ENCODE assay signal across 20 cellular contexts in genomic region chr1:35575401-35575958, GRCh38. TPM values are rescaled to one million over a fixed set of nuclear protein-coding genes. Genes with fewer than 3 reads are reported as not detected.
DNase-seq lines count a peak whose midpoint lies in the region; ATAC-seq, FAIRE-seq and TF ChIP-seq lines count a peak whose summit lies in the region.
"Had no signal": no experiment of that assay in that cellular context is flagged by ENCODE, and none has a peak within 500 bp of the region (broad histone marks: within the 10 kb centered on the region; RNA-seq: fewer than 3 reads in every experiment).

No MANE protein-coding gene starts in this region.

- no peak for FAIRE-seq in astrocyte (lab: Jason Lieb, UNC)
- FAIRE-seq: GM19239 had no signal

- H3K9ac ChIP-seq in BLaER1 (no peak overlapping the region), astrocyte (ENCODE audit: low read length) (no peak overlapping the region)

- CTCF ChIA-PET in CD4-positive, alpha-beta memory T cell (lab: Charles Lee; ENCODE audit: partially characterized antibody) = no interaction called here

- DNase-seq in CD4-positive, alpha-beta memory T cell = no peak
- no peak for DNase-seq in astrocyte (ENCODE audit: low read depth)
- DNase-seq in naive thymus-derived CD8-positive, alpha-beta T cell = no peak
- no peak for DNase-seq in EL
- DNase-seq in GM19238 (ENCODE audit: insufficient read length, low spot score) = no peak
- DNase-seq in NCI-H446 treated with DMSO at 0.1 percent for 48 hours (lab: John Stamatoyannopoulos, UW) = no peak
- no peak for DNase-seq in stimulated activated naive CD4-positive, alpha-beta T cell treated with Interleukin-2 at 50 U/mL for 16 hours (lab: John Stamatoyannopoulos, UW)
- DNase-seq: activated CD8-positive, alpha-beta memory T cell treated with anti-CD3 and anti-CD28 coated beads for 24 hours; body of pancreas; DMS79; NCI-H2081; NCI-H82; stimulated activated CD4-positive, alpha-beta T cell treated with anti-CD3 and anti-CD28 coated beads, Interleukin-4, amount 100 ng/mL, for 4 hours; transverse colon had no signal

- intact Hi-C loops in CD4-positive, alpha-beta memory T cell (cut with micrococcal nuclease) = no loop called here

- ATAC-seq in naive thymus-derived CD8-positive, alpha-beta T cell = no peak
- ATAC-seq: body of pancreas, Panc1 had no signal

- H3K9me3 ChIP-seq in BLaER1 (peaks cover 5% of the 10 kb centered on the region; the same call in 1 of the 2 replicates), astrocyte (ENCODE audit: insufficient read depth, low read depth, low read length) (no peaks in the 10 kb centered on the region)
- no peaks in the 10 kb centered on the region for H3K9me3 ChIP-seq in CD4-positive, alpha-beta memory T cell (ENCODE audit: control insufficient read depth in 1 of 2, low read length in 2 of 2)
- H3K9me3 ChIP-seq: body of pancreas, transverse colon had no signal

- H2AFZ ChIP-seq in astrocyte (ENCODE audit: low read depth, low read length) = no peak overlapping the region

- H4K20me1 ChIP-seq in BLaER1 (0 out of 2 replicates have a peak, but pooled peaks cover 8% of the 10 kb centered on the region), astrocyte (ENCODE audit: insufficient read depth, low read length) (peaks cover 14% of the 10 kb centered on the region)

- H3K4me2 ChIP-seq in BLaER1 = peak overlapping the region; percentile 100
- H3K4me2 ChIP-seq in astrocyte (ENCODE audit: low read length) = no peak overlapping the region

- H3K27me3 ChIP-seq in BLaER1 (peaks cover 64% of the 10 kb centered on the region), astrocyte (ENCODE audit: insufficient read depth, low read length) (peaks cover 71% of the 10 kb centered on the region)
- H3K27me3 ChIP-seq in CD4-positive, alpha-beta memory T cell (ENCODE audit: insufficient read depth, low read length) = no peaks in the 10 kb centered on the region
- H3K27me3 ChIP-seq: body of pancreas had no signal

- 0 out of 2 replicates have a peak overlapping the region, but pooled peaks have one; percentile 66 for H3K4me3 ChIP-seq in BLaER1
- H3K4me3 ChIP-seq in CD4-positive, alpha-beta memory T cell (ENCODE audit: low read length in 2 of 2) = no peak overlapping the region
- H3K4me3 ChIP-seq in astrocyte (ENCODE audit: insufficient read depth, low read depth, low read length) = no peak overlapping the region
- H3K4me3 ChIP-seq: body of pancreas, SK-N-MC, transverse colon had no signal

- H3K27me3 Mint-ChIP-seq in CD4-positive, alpha-beta memory T cell = peaks cover 1 to 2% of the 10 kb centered on the region in 2 donors
- peaks cover 57% of the 10 kb centered on the region for H3K27me3 Mint-ChIP-seq in astrocyte (ENCODE audit: low read depth, unreplicated experiment)
- no peaks in the 10 kb centered on the region for H3K27me3 Mint-ChIP-seq in naive thymus-derived CD8-positive, alpha-beta T cell

- H3K4me3 Mint-ChIP-seq in CD4-positive, alpha-beta memory T cell = peak overlapping the region; percentile 7 to 88 (median 40)
- peak overlapping the region; percentile 22 for H3K4me3 Mint-ChIP-seq in astrocyte (ENCODE audit: unreplicated experiment)
- peak overlapping the region in 9 of 10 donors; percentile 17 to 93 (median 64) for H3K4me3 Mint-ChIP-seq in naive thymus-derived CD8-positive, alpha-beta T cell

- H3K9me3 Mint-ChIP-seq in CD4-positive, alpha-beta memory T cell = peaks cover 0 to 2% (median 0%) of the 10 kb centered on the region in 8 donors
- peaks cover 6% of the 10 kb centered on the region for H3K9me3 Mint-ChIP-seq in astrocyte (ENCODE audit: unreplicated experiment)
- H3K9me3 Mint-ChIP-seq in naive thymus-derived CD8-positive, alpha-beta T cell = no peaks in the 10 kb centered on the region
- H3K9me3 Mint-ChIP-seq: memory B cell had no signal

- H3K36me3 Mint-ChIP-seq in CD4-positive, alpha-beta memory T cell = no peaks in the 10 kb centered on the region
- H3K36me3 Mint-ChIP-seq in astrocyte (ENCODE audit: low read depth, unreplicated experiment) = peaks cover 4% of the 10 kb centered on the region
- no peaks in the 10 kb centered on the region for H3K36me3 Mint-ChIP-seq in naive thymus-derived CD8-positive, alpha-beta T cell
- H3K36me3 Mint-ChIP-seq: memory B cell had no signal

- H3K36me3 ChIP-seq in BLaER1 (no peaks in the 10 kb centered on the region), astrocyte (ENCODE audit: insufficient read depth, low read length) (no peaks in the 10 kb centered on the region)
- no peaks in the 10 kb centered on the region for H3K36me3 ChIP-seq in CD4-positive, alpha-beta memory T cell (ENCODE audit: insufficient read depth, low read length)
- H3K36me3 ChIP-seq: transverse colon had no signal

- POLR2A ChIA-PET in CD4-positive, alpha-beta memory T cell (lab: Charles Lee; ENCODE audit: partially characterized antibody) = interaction anchor here (1.0 kb wide), 1 partner anchor 19 kb away, joined by 5 read pairs; the partner anchor contains the start of gene KIAA0319L
- POLR2A ChIA-PET in naive thymus-derived CD8-positive, alpha-beta T cell (lab: Charles Lee) = no interaction called here

- H3K79me2 ChIP-seq in astrocyte (ENCODE audit: insufficient read depth, low read length) = no peaks in the 10 kb centered on the region

- no peak overlapping the region for H3K27ac ChIP-seq in BLaER1
- H3K27ac ChIP-seq in CD4-positive, alpha-beta memory T cell (ENCODE audit: low read depth, low read length) = no peak overlapping the region
- H3K27ac ChIP-seq in astrocyte (ENCODE audit: low read depth, low read length) = no peak overlapping the region
- H3K27ac ChIP-seq: body of pancreas, SK-N-MC, transverse colon had no signal

- peaks cover 78% of the 10 kb centered on the region for H3K4me1 ChIP-seq in BLaER1
- peaks cover 28% of the 10 kb centered on the region for H3K4me1 ChIP-seq in CD4-positive, alpha-beta memory T cell (ENCODE audit: insufficient read depth, low read length)
- peaks cover 13% of the 10 kb centered on the region for H3K4me1 ChIP-seq in astrocyte (ENCODE audit: insufficient read depth, low read length)

- H3K27ac Mint-ChIP-seq in CD4-positive, alpha-beta memory T cell = peak overlapping the region in 4 of 7 donors; percentile 8 to 50 (median 12)
- H3K27ac Mint-ChIP-seq in astrocyte (ENCODE audit: unreplicated experiment) = no peak overlapping the region
- peak overlapping the region in 5 of 10 donors; percentile 4 to 89 (median 76) for H3K27ac Mint-ChIP-seq in naive thymus-derived CD8-positive, alpha-beta T cell
- H3K27ac Mint-ChIP-seq: memory B cell had no signal

- peaks cover 13 to 37% (median 20%) of the 10 kb centered on the region in 4 donors for H3K4me1 Mint-ChIP-seq in CD4-positive, alpha-beta memory T cell
- H3K4me1 Mint-ChIP-seq in astrocyte (ENCODE audit: low read depth, unreplicated experiment) = peaks cover 18% of the 10 kb centered on the region
- peaks cover 17 to 37% (median 26%) of the 10 kb centered on the region in 4 donors for H3K4me1 Mint-ChIP-seq in naive thymus-derived CD8-positive, alpha-beta T cell

- no peak for TF ChIP-seq CTCF in astrocyte (IDR thresholded peaks at IDR 0.05; ENCODE audit: insufficient read depth, low read depth, low read length)

RNA-seq across cellular contexts. Expression of gene TFAP2E, which starts 2.4 kb away (rescaled TPM):
- 1 to 10 TPM; 2.3 to 2.9 TPM for total RNA-seq in CD4-positive, alpha-beta memory T cell
- under 1 TPM in 1 of 2 donors, not detected in 1; 0.23 TPM for polyA plus RNA-seq in CD4-positive, alpha-beta memory T cell
- total RNA-seq in astrocyte = 0.41 and 0.48 TPM in 2 replicates
- total RNA-seq in naive thymus-derived CD8-positive, alpha-beta T cell = 1 to 10 TPM; 2.6 to 3.2 TPM
- polyA plus RNA-seq in naive thymus-derived CD8-positive, alpha-beta T cell = under 1 TPM; 0.20 to 0.59 (median 0.40) TPM
- total RNA-seq: body of pancreas, glomerular endothelial cell had no signal

RNA-seq across cellular contexts. Expression of gene NCDN, which starts 17.9 kb away (rescaled TPM):
- total RNA-seq in CD4-positive, alpha-beta memory T cell = 10 to 100 TPM; 29.7 to 32.2 TPM
- polyA plus RNA-seq in CD4-positive, alpha-beta memory T cell = 10 to 100 TPM; 13.4 to 18.4 TPM
- 40.3 and 42.1 TPM in 2 replicates for total RNA-seq in astrocyte
- 10 to 100 TPM; 25.0 to 25.6 TPM for total RNA-seq in naive thymus-derived CD8-positive, alpha-beta T cell
- polyA plus RNA-seq in naive thymus-derived CD8-positive, alpha-beta T cell = 10 to 100 TPM; 11.7 to 18.1 (median 16.6) TPM

RNA-seq across cellular contexts. Expression of gene KIAA0319L, which starts 18.3 kb away (rescaled TPM):
- total RNA-seq in CD4-positive, alpha-beta memory T cell = 10 to 100 TPM; 79.4 to 82.9 TPM
- polyA plus RNA-seq in CD4-positive, alpha-beta memory T cell = 10 to 100 TPM; 12.7 to 29.2 TPM
- total RNA-seq in astrocyte = 42.5 and 43.5 TPM in 2 replicates
- 10 to 100 TPM; 70.9 to 71.1 TPM for total RNA-seq in naive thymus-derived CD8-positive, alpha-beta T cell
- polyA plus RNA-seq in naive thymus-derived CD8-positive, alpha-beta T cell = 10 to 100 TPM; 16.0 to 25.2 (median 21.9) TPM
